In the genomic region with DNA sequence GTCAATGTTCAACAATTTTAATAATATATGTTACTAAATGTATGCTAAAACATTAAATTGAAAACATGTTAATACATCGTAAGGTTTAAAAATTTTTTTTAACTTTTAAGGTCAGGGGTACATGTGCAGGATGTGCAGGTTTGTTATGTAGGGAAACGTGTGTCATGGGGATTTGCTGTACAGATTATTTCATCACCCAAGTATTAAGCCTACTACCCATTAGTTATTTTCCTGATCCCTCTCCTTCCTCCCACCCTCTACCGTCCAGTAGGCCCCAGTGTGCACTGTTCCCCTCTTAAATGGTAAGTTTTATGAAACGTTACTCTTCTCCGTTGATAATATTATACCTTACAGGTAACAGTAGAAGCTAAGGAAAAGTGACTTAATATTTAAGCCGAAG, we compare ENCODE assay signal across 26 cellular contexts.
"Had no signal": no experiment of that assay in that cellular context is flagged by ENCODE, and none has a peak within 500 bp of the region (broad histone marks: within the 10 kb centered on the region; RNA-seq: fewer than 3 reads in every experiment).

No MANE protein-coding gene starts in this region.

- H3K9me3 ChIP-seq: ascending aorta, gastrocnemius medialis, mucosa of descending colon, sigmoid colon, transverse colon had no signal

- ATAC-seq: activated CD4-positive, CD25-positive, alpha-beta regulatory T cell treated with anti-CD3 and anti-CD28 coated beads, Interleukin-2, amount 50 U/mL, for 24 hours; effector memory CD8-positive, alpha-beta T cell; mucosa of descending colon had no signal

- FAIRE-seq: urothelium cell line had no signal

- H3K36me3 ChIP-seq: adrenal gland, ascending aorta, cardiac muscle cell, gastrocnemius medialis, sigmoid colon, transverse colon, WERI-Rb-1 had no signal

- H3K4me1 ChIP-seq: adrenal gland, ascending aorta, sigmoid colon, transverse colon had no signal

- DNase-seq: activated CD4-positive, alpha-beta T cell treated with anti-CD3 and anti-CD28 coated beads for 48 hours; activated CD4-positive, alpha-beta T cell treated with anti-CD3 and anti-CD28 coated beads, Interleukin-2, amount 50 U/mL, for 48 hours; activated CD8-positive, alpha-beta memory T cell treated with anti-CD3 and anti-CD28 coated beads for 24 hours; activated effector memory CD4-positive, alpha-beta T cell treated with anti-CD3 and anti-CD28 coated beads, Interleukin-2, amount 50 U/mL, for 16 hours; activated naive CD4-positive, alpha-beta T cell treated with anti-CD3 and anti-CD28 coated beads for 36 hours; activated naive CD8-positive, alpha-beta T cell treated with anti-CD3 and anti-CD28 coated beads for 36 hours; adrenal gland; effector memory CD8-positive, alpha-beta T cell; erythroblast; gastrocnemius medialis; glutamatergic neuron; hippocampal formation; mucosa of descending colon; retina; sigmoid colon; stimulated activated CD4-positive, alpha-beta T cell treated with anti-CD3 and anti-CD28 coated beads, Interleukin-2, amount 100 ng/mL, for 48 hours; stimulated activated naive CD4-positive, alpha-beta T cell treated with Interleukin-2 at 50 U/mL for 16 hours; T-helper 9 cell; transverse colon; WERI-Rb-1 had no signal

- H3K27ac ChIP-seq: adrenal gland, ascending aorta, cardiac muscle cell, coronary artery, sigmoid colon, WERI-Rb-1 had no signal

- H3K27me3 ChIP-seq: adrenal gland, ascending aorta, cardiac muscle cell, gastrocnemius medialis, sigmoid colon, transverse colon had no signal

- H3K4me3 ChIP-seq: adrenal gland, ascending aorta, cardiac muscle cell, coronary artery, lung, mucosa of descending colon, sigmoid colon had no signal
